Comparison of ENCODE assay signal across 1 cellular context in the genomic region with DNA sequence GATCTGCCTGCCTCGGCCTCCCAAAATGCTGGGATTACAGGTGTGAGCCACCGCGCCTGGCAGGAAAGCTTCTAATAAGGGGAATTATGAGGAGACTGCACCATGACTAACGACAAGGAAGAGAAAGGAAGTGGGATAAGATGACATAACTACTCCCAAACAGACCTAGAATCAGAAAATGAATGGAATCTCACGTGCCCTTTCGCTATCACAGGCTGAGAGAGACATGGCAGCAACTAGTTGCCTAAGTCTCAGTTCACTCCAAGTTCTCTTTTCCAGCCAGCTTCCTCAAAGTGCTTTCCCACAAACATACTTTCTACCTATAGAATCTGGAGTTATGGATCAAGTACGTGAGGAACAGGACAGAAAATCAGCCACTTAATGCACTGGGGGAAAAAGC.
TF ChIP-seq lines count a peak whose summit lies in the region.

No MANE protein-coding gene starts in this region.

TF ChIP-seq in HepG2, 621 proteins besides CTCF, POLR2A, EP300 and RAD21:
- no peak for TF ChIP-seq ZNF501 (CRISPR knock-in tag; IDR thresholded peaks at IDR 0.05)
- TF ChIP-seq NFKBIZ (CRISPR knock-in tag; IDR thresholded peaks at IDR 0.05): no peak
- no peak for TF ChIP-seq ZNF234 (CRISPR knock-in tag; conservative IDR thresholded peaks at IDR 0.05)
